In the genomic region with DNA sequence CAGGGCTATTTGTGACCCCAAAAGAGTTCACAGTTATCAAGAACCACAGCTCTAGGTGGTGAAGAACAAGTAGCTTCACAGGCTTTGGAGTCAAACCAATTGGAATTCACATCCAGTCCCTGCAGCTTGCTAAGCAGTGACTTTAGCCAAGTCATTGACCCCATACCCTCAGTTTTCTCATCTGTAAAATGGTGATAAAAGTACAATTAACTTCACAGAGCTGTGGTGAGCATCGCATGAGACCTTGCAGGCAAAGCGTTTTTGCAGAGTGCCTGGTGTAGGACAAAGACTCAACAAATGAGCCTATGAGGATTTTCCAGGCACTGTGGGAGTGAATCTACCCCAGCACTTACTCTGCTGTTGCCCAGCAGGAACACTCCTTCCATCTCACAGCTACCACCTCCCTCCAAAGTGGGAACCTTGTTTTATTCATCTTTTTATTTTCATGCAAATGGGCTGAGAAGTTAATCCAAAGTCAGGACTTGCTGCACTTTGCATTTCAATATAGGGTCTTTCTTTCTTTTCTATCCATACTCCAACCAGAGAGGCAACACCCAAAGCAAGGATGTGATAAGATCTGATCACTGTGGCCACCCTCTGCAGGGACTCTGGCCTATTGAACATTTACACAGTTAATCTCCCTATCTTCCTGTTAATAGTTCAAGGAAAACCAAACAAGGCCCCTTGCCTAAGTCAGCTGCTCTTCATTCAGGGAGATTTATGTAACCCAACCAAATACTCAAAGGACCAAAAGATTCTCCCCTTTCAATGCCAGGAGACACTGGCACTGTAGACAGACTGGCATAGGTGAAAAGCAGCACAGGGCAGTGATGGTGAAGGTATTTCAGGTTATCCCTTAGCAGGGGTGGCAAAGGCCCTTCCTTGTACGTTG, we compare ENCODE assay signal across 1 cellular context.
A peak's percentile ranks its signal among the peaks of the same experiment; 100 is the strongest.
TF ChIP-seq lines count a peak whose summit lies in the region.

No MANE protein-coding gene starts in this region.

TF ChIP-seq in HepG2, 621 proteins besides CTCF, POLR2A, EP300 and RAD21 (continued from another document and continues in another):
- TF ChIP-seq, protein P1, sequence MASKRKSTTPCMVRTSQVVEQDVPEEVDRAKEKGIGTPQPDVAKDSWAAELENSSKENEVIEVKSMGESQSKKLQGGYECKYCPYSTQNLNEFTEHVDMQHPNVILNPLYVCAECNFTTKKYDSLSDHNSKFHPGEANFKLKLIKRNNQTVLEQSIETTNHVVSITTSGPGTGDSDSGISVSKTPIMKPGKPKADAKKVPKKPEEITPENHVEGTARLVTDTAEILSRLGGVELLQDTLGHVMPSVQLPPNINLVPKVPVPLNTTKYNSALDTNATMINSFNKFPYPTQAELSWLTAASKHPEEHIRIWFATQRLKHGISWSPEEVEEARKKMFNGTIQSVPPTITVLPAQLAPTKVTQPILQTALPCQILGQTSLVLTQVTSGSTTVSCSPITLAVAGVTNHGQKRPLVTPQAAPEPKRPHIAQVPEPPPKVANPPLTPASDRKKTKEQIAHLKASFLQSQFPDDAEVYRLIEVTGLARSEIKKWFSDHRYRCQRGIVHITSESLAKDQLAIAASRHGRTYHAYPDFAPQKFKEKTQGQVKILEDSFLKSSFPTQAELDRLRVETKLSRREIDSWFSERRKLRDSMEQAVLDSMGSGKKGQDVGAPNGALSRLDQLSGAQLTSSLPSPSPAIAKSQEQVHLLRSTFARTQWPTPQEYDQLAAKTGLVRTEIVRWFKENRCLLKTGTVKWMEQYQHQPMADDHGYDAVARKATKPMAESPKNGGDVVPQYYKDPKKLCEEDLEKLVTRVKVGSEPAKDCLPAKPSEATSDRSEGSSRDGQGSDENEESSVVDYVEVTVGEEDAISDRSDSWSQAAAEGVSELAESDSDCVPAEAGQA (IDR thresholded peaks at IDR 0.05; ENCODE audit: low read depth): no peak
- TF ChIP-seq, protein P1 (CRISPR knock-in tag; IDR thresholded peaks at IDR 0.05; ENCODE audit: borderline replicate concordance): 0 out of 2 replicates have a peak, but pooled peaks have one; percentile 75
- TF ChIP-seq KLF11 (CRISPR knock-in tag; IDR thresholded peaks at IDR 0.05) (peak; percentile 57; the same call in 1 of the 2 replicates), ZC3H13 (CRISPR knock-in tag; IDR thresholded peaks at IDR 0.05) (no peak), MIER2 (CRISPR knock-in tag; IDR thresholded peaks at IDR 0.05) (peak; percentile 60; the same call in 1 of the 2 replicates), ASH2L (IDR thresholded peaks at IDR 0.05; ENCODE audit: insufficient read length, low read depth, low read length) (peak; percentile 76), MAF1 (CRISPR knock-in tag; IDR thresholded peaks at IDR 0.05; ENCODE audit: borderline replicate concordance) (no peak), AGO1 (IDR thresholded peaks at IDR 0.05; ENCODE audit: low read depth, low read length, poor library complexity, severe bottlenecking) (no peak), DPF2 (CRISPR knock-in tag; IDR thresholded peaks at IDR 0.05; ENCODE audit: borderline replicate concordance, low read depth) (peak; percentile 96), SALL1 (CRISPR knock-in tag; IDR thresholded peaks at IDR 0.05) (peak; percentile 87), TARDBP (CRISPR knock-in tag; IDR thresholded peaks at IDR 0.05) (peak; percentile 72), NCOA2 (CRISPR knock-in tag; IDR thresholded peaks at IDR 0.05) (peak; percentile 99), GABPB1 (CRISPR knock-in tag; IDR thresholded peaks at IDR 0.05) (peak; percentile 28; the same call in 1 of the 2 replicates), FOXK1 (CRISPR knock-in tag; IDR thresholded peaks at IDR 0.05; ENCODE audit: borderline replicate concordance, low read depth) (no peak), NPAS2 (CRISPR knock-in tag; IDR thresholded peaks at IDR 0.05; ENCODE audit: borderline replicate concordance) (no peak)
- TF ChIP-seq, protein P2, sequence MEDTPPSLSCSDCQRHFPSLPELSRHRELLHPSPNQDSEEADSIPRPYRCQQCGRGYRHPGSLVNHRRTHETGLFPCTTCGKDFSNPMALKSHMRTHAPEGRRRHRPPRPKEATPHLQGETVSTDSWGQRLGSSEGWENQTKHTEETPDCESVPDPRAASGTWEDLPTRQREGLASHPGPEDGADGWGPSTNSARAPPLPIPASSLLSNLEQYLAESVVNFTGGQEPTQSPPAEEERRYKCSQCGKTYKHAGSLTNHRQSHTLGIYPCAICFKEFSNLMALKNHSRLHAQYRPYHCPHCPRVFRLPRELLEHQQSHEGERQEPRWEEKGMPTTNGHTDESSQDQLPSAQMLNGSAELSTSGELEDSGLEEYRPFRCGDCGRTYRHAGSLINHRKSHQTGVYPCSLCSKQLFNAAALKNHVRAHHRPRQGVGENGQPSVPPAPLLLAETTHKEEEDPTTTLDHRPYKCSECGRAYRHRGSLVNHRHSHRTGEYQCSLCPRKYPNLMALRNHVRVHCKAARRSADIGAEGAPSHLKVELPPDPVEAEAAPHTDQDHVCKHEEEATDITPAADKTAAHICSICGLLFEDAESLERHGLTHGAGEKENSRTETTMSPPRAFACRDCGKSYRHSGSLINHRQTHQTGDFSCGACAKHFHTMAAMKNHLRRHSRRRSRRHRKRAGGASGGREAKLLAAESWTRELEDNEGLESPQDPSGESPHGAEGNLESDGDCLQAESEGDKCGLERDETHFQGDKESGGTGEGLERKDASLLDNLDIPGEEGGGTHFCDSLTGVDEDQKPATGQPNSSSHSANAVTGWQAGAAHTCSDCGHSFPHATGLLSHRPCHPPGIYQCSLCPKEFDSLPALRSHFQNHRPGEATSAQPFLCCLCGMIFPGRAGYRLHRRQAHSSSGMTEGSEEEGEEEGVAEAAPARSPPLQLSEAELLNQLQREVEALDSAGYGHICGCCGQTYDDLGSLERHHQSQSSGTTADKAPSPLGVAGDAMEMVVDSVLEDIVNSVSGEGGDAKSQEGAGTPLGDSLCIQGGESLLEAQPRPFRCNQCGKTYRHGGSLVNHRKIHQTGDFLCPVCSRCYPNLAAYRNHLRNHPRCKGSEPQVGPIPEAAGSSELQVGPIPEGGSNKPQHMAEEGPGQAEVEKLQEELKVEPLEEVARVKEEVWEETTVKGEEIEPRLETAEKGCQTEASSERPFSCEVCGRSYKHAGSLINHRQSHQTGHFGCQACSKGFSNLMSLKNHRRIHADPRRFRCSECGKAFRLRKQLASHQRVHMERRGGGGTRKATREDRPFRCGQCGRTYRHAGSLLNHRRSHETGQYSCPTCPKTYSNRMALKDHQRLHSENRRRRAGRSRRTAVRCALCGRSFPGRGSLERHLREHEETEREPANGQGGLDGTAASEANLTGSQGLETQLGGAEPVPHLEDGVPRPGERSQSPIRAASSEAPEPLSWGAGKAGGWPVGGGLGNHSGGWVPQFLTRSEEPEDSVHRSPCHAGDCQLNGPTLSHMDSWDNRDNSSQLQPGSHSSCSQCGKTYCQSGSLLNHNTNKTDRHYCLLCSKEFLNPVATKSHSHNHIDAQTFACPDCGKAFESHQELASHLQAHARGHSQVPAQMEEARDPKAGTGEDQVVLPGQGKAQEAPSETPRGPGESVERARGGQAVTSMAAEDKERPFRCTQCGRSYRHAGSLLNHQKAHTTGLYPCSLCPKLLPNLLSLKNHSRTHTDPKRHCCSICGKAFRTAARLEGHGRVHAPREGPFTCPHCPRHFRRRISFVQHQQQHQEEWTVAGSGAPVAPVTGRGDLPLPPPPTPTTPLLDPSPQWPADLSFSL (CRISPR knock-in tag; IDR thresholded peaks at IDR 0.05): no peak
- TF ChIP-seq, protein P3, sequence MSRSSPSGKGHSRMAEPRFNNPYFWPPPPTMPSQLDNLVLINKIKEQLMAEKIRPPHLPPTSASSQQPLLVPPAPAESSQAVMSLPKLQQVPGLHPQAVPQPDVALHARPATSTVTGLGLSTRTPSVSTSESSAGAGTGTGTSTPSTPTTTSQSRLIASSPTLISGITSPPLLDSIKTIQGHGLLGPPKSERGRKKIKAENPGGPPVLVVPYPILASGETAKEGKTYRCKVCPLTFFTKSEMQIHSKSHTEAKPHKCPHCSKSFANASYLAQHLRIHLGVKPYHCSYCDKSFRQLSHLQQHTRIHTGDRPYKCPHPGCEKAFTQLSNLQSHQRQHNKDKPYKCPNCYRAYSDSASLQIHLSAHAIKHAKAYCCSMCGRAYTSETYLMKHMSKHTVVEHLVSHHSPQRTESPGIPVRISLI (CRISPR knock-in tag; IDR thresholded peaks at IDR 0.05; ENCODE audit: borderline replicate concordance): peak; percentile 79; the same call in 1 of the 2 replicates
- TF ChIP-seq, protein P4, sequence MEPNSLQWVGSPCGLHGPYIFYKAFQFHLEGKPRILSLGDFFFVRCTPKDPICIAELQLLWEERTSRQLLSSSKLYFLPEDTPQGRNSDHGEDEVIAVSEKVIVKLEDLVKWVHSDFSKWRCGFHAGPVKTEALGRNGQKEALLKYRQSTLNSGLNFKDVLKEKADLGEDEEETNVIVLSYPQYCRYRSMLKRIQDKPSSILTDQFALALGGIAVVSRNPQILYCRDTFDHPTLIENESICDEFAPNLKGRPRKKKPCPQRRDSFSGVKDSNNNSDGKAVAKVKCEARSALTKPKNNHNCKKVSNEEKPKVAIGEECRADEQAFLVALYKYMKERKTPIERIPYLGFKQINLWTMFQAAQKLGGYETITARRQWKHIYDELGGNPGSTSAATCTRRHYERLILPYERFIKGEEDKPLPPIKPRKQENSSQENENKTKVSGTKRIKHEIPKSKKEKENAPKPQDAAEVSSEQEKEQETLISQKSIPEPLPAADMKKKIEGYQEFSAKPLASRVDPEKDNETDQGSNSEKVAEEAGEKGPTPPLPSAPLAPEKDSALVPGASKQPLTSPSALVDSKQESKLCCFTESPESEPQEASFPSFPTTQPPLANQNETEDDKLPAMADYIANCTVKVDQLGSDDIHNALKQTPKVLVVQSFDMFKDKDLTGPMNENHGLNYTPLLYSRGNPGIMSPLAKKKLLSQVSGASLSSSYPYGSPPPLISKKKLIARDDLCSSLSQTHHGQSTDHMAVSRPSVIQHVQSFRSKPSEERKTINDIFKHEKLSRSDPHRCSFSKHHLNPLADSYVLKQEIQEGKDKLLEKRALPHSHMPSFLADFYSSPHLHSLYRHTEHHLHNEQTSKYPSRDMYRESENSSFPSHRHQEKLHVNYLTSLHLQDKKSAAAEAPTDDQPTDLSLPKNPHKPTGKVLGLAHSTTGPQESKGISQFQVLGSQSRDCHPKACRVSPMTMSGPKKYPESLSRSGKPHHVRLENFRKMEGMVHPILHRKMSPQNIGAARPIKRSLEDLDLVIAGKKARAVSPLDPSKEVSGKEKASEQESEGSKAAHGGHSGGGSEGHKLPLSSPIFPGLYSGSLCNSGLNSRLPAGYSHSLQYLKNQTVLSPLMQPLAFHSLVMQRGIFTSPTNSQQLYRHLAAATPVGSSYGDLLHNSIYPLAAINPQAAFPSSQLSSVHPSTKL (CRISPR knock-in tag; IDR thresholded peaks at IDR 0.05): peak; percentile 93
- TF ChIP-seq, protein P5, sequence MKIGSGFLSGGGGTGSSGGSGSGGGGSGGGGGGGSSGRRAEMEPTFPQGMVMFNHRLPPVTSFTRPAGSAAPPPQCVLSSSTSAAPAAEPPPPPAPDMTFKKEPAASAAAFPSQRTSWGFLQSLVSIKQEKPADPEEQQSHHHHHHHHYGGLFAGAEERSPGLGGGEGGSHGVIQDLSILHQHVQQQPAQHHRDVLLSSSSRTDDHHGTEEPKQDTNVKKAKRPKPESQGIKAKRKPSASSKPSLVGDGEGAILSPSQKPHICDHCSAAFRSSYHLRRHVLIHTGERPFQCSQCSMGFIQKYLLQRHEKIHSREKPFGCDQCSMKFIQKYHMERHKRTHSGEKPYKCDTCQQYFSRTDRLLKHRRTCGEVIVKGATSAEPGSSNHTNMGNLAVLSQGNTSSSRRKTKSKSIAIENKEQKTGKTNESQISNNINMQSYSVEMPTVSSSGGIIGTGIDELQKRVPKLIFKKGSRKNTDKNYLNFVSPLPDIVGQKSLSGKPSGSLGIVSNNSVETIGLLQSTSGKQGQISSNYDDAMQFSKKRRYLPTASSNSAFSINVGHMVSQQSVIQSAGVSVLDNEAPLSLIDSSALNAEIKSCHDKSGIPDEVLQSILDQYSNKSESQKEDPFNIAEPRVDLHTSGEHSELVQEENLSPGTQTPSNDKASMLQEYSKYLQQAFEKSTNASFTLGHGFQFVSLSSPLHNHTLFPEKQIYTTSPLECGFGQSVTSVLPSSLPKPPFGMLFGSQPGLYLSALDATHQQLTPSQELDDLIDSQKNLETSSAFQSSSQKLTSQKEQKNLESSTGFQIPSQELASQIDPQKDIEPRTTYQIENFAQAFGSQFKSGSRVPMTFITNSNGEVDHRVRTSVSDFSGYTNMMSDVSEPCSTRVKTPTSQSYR (CRISPR knock-in tag; IDR thresholded peaks at IDR 0.05; ENCODE audit: borderline replicate concordance): peak; percentile 58; the same call in 1 of the 2 replicates
- TF ChIP-seq, protein P6, sequence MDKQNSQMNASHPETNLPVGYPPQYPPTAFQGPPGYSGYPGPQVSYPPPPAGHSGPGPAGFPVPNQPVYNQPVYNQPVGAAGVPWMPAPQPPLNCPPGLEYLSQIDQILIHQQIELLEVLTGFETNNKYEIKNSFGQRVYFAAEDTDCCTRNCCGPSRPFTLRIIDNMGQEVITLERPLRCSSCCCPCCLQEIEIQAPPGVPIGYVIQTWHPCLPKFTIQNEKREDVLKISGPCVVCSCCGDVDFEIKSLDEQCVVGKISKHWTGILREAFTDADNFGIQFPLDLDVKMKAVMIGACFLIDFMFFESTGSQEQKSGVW (CRISPR knock-in tag; IDR thresholded peaks at IDR 0.05; ENCODE audit: borderline replicate concordance): no peak
